In genomic region chr3:72318504-72319201, GRCh38 we compare ENCODE assay signal across 12 cellular contexts.
DNase-seq lines count a peak whose midpoint lies in the region; ATAC-seq and TF ChIP-seq lines count a peak whose summit lies in the region.
"Had no signal": no experiment of that assay in that cellular context is flagged by ENCODE, and none has a peak within 500 bp of the region (broad histone marks: within the 10 kb centered on the region; RNA-seq: fewer than 3 reads in every experiment).

No MANE protein-coding gene starts in this region.

- CTCF ChIA-PET in CD4-positive, alpha-beta memory T cell (lab: Charles Lee; ENCODE audit: partially characterized antibody), result no interaction called here

- H3K4me3 Mint-ChIP-seq in CD4-positive, alpha-beta memory T cell, result no peak overlapping the region
- H3K4me3 Mint-ChIP-seq: activated naive CD4-positive, alpha-beta T cell treated with anti-CD3 and anti-CD28 coated beads for 36 hours had no signal

- H3K4me1 Mint-ChIP-seq in CD4-positive, alpha-beta memory T cell, result no peaks in the 10 kb centered on the region

- intact Hi-C loops in heart right ventricle (cut with DNase I), result loop anchor here in 1 of 10 donors (10.0 kb wide), 1 partner anchor 126 kb away; the partner anchor contains the start of gene RYBP
- intact Hi-C loops in CD4-positive, alpha-beta memory T cell (cut with micrococcal nuclease), result no loop called here

- TF ChIP-seq CTCF in heart right ventricle (IDR thresholded peaks at IDR 0.05), result no peak
- TF ChIP-seq CTCF in osteoblast (IDR thresholded peaks at IDR 0.05; ENCODE audit: extremely low read depth, low read depth, low read length), result no peak

- WGBS in heart right ventricle, 2 donors, result 44 to 52% methylated on average over 12 of the region's 12 CpGs

- H3K4me3 ChIP-seq in heart right ventricle (no peak overlapping the region), osteoblast (ENCODE audit: insufficient read depth, low read length) (no peak overlapping the region)
- H3K4me3 ChIP-seq in CD4-positive, alpha-beta memory T cell (ENCODE audit: low read length in 2 of 2), result no peak overlapping the region

- H3K27ac Mint-ChIP-seq in CD4-positive, alpha-beta memory T cell, result peak overlapping the region in 1 of 7 donors; percentile 37
- H3K27ac Mint-ChIP-seq: activated naive CD4-positive, alpha-beta T cell treated with anti-CD3 and anti-CD28 coated beads for 36 hours had no signal

- no peaks in the 10 kb centered on the region for H3K9me3 ChIP-seq in heart right ventricle
- no peaks in the 10 kb centered on the region for H3K9me3 ChIP-seq in osteoblast (ENCODE audit: low read depth, low read length)
- H3K9me3 ChIP-seq in CD4-positive, alpha-beta memory T cell (ENCODE audit: control insufficient read depth in 1 of 2, low read length in 2 of 2), result no peaks in the 10 kb centered on the region
- H3K9me3 ChIP-seq: BE2C had no signal

- H3K36me3 ChIP-seq in heart right ventricle, result no peaks in the 10 kb centered on the region
- no peaks in the 10 kb centered on the region for H3K36me3 ChIP-seq in osteoblast (ENCODE audit: insufficient read depth, low read length)
- H3K36me3 ChIP-seq in CD4-positive, alpha-beta memory T cell (ENCODE audit: insufficient read depth, low read length), result no peaks in the 10 kb centered on the region
- H3K36me3 ChIP-seq: BE2C had no signal

- ATAC-seq in heart right ventricle (peak; percentile 60 to 91 (median 78)), HG03442 (IDR thresholded peaks at IDR 0.05; ENCODE audit: unreplicated experiment) (no peak)
- ATAC-seq: HCT116; stimulated activated naive CD8-positive, alpha-beta T cell treated with anti-CD3 and anti-CD28 coated beads, Interleukin-15, Interleukin-2, amounts not matched to agents 100 U/mL and 50 U/mL, for 24 hours had no signal

- H3K27ac ChIP-seq in heart right ventricle, result peak overlapping the region; percentile 10 to 79 (median 65)
- H3K27ac ChIP-seq in osteoblast (ENCODE audit: low read depth, low read length), result peak overlapping the region; percentile 14
- H3K27ac ChIP-seq in CD4-positive, alpha-beta memory T cell (ENCODE audit: low read depth, low read length), result no peak overlapping the region

- no peaks in the 10 kb centered on the region for H4K20me1 ChIP-seq in osteoblast (ENCODE audit: insufficient read depth, low read length)

- no peak overlapping the region for H3K4me2 ChIP-seq in osteoblast (ENCODE audit: insufficient read depth, low read length)

- H3K27me3 ChIP-seq in heart right ventricle (no peaks in the 10 kb centered on the region), osteoblast (ENCODE audit: insufficient read depth, low read length) (no peaks in the 10 kb centered on the region)
- no peaks in the 10 kb centered on the region for H3K27me3 ChIP-seq in CD4-positive, alpha-beta memory T cell (ENCODE audit: insufficient read depth, low read length)
- H3K27me3 ChIP-seq: BE2C had no signal

- POLR2A ChIA-PET in CD4-positive, alpha-beta memory T cell (lab: Charles Lee; ENCODE audit: partially characterized antibody), result no interaction called here

- H2AFZ ChIP-seq in osteoblast (ENCODE audit: low read length), result peak overlapping the region; percentile 14

- H3K27me3 Mint-ChIP-seq in CD4-positive, alpha-beta memory T cell, result no peaks in the 10 kb centered on the region

- DNase-seq in EH (ENCODE audit: low read depth) (peak; percentile 53), SHP77 (lab: John Stamatoyannopoulos, UW) (peak; percentile 57 to 85), heart right ventricle (peak in 1 of 2 donors; percentile 33), osteoblast (ENCODE audit: insufficient read length, low spot score, missing footprints) (peak; percentile 63), MV-4-11 (lab: John Stamatoyannopoulos, UW) (no peak), inferior parietal cortex (ENCODE audit: extremely low spot score) (no peak)
- DNase-seq in CD4-positive, alpha-beta memory T cell, result no peak
- DNase-seq: activated naive CD4-positive, alpha-beta T cell treated with anti-CD3 and anti-CD28 coated beads for 36 hours; BE2C; stimulated activated naive CD8-positive, alpha-beta T cell treated with anti-CD3 and anti-CD28 coated beads, Interleukin-15, Interleukin-2, amounts not matched to agents 100 U/mL and 50 U/mL, for 24 hours had no signal

- H3K79me2 ChIP-seq in osteoblast (ENCODE audit: insufficient read depth, low read length), result no peaks in the 10 kb centered on the region

- H3K36me3 Mint-ChIP-seq in CD4-positive, alpha-beta memory T cell, result no peaks in the 10 kb centered on the region

- H3K9me3 Mint-ChIP-seq in CD4-positive, alpha-beta memory T cell, result peaks cover 0 to 4% (median 0%) of the 10 kb centered on the region in 8 donors
- H3K9me3 Mint-ChIP-seq: activated naive CD4-positive, alpha-beta T cell treated with anti-CD3 and anti-CD28 coated beads for 36 hours had no signal

- H3K4me1 ChIP-seq in heart right ventricle (peaks cover 12 to 44% (median 22%) of the 10 kb centered on the region in 9 donors), osteoblast (ENCODE audit: insufficient read depth, low read length) (peaks cover 23% of the 10 kb centered on the region)
- H3K4me1 ChIP-seq in CD4-positive, alpha-beta memory T cell (ENCODE audit: insufficient read depth, low read length), result no peaks in the 10 kb centered on the region

Comparison
In these comparisons a context has a peak if more than half of its experiments do, and no peak if none do; other contexts are left out.
1. DNase-seq: peak in EH (single experiment), SHP77 (2 of 2) and osteoblast (single experiment); none in MV-4-11 (single experiment), inferior parietal cortex (single experiment) and CD4-positive, alpha-beta memory T cell (0 of 5).